In the genomic region with DNA sequence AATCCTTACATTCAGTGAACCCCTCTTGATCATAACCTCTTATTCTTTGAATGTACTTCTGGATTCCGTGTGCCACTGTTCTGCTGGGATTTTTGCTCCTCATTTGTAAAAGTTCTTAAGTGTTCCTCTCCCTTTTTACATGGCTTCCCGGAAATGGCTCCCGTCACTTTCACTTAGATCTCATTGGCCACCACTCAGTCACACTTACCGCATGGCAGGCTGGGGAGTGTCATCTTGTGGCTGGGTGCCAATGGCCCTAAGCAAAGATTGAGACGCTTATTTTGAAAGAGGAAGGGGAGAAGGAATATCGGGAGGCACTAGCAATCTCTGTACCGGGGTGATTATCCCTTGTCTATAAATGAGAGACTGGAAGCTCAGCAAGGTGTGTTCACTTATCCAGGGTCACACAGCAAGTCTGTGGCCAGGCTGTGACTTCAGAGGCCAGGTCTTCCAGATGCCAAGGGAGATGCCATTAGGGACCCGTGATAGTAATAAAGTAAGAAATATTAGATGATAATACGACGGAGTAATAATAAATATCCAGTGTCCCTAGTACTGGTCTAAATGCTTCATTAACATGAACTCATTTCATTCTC, we compare ENCODE assay signal across 14 cellular contexts.
"Had no signal": no experiment of that assay in that cellular context is flagged by ENCODE, and none has a peak within 500 bp of the region (broad histone marks: within the 10 kb centered on the region; RNA-seq: fewer than 3 reads in every experiment).

No MANE protein-coding gene starts in this region.

- H3K4me3 ChIP-seq: gastroesophageal sphincter, mucosa of descending colon, tibial nerve, uterus had no signal

- H3K27ac Mint-ChIP-seq: naive thymus-derived CD8-positive, alpha-beta T cell had no signal

- H3K36me3 ChIP-seq: brain microvascular endothelial cell, gastroesophageal sphincter, tibial nerve, uterus had no signal

- H3K27me3 ChIP-seq: brain microvascular endothelial cell, gastroesophageal sphincter, tibial nerve, uterus had no signal

- H3K9me3 Mint-ChIP-seq: naive thymus-derived CD8-positive, alpha-beta T cell had no signal

- DNase-seq: activated naive CD4-positive, alpha-beta T cell; anterior cingulate cortex; brain microvascular endothelial cell; effector CD8-positive, alpha-beta T cell; mucosa of descending colon; naive thymus-derived CD8-positive, alpha-beta T cell; stimulated activated CD4-positive, alpha-beta T cell treated with anti-CD3 and anti-CD28 coated beads, Interleukin-15, amount 100 ng/mL, for 24 hours; stimulated activated CD4-positive, alpha-beta T cell treated with anti-CD3 and anti-CD28 coated beads, Interleukin-4, amount 100 ng/mL, for 1 hour; stimulated activated naive CD4-positive, alpha-beta T cell; uterus had no signal

- H3K4me1 ChIP-seq: gastroesophageal sphincter, tibial nerve, uterus had no signal

- H3K9me3 ChIP-seq: gastroesophageal sphincter, mucosa of descending colon, tibial nerve, uterus had no signal

- H3K27me3 Mint-ChIP-seq: naive thymus-derived CD8-positive, alpha-beta T cell had no signal

- H3K27ac ChIP-seq: brain microvascular endothelial cell, epithelial cell of prostate, gastroesophageal sphincter, tibial nerve, uterus had no signal

- H3K4me3 Mint-ChIP-seq: naive thymus-derived CD8-positive, alpha-beta T cell had no signal

- ATAC-seq: activated CD4-positive, CD25-positive, alpha-beta regulatory T cell treated with anti-CD3 and anti-CD28 coated beads, Interleukin-2, amount 50 U/mL, for 24 hours; gastroesophageal sphincter; mucosa of descending colon; naive thymus-derived CD8-positive, alpha-beta T cell had no signal
